In the genomic region with DNA sequence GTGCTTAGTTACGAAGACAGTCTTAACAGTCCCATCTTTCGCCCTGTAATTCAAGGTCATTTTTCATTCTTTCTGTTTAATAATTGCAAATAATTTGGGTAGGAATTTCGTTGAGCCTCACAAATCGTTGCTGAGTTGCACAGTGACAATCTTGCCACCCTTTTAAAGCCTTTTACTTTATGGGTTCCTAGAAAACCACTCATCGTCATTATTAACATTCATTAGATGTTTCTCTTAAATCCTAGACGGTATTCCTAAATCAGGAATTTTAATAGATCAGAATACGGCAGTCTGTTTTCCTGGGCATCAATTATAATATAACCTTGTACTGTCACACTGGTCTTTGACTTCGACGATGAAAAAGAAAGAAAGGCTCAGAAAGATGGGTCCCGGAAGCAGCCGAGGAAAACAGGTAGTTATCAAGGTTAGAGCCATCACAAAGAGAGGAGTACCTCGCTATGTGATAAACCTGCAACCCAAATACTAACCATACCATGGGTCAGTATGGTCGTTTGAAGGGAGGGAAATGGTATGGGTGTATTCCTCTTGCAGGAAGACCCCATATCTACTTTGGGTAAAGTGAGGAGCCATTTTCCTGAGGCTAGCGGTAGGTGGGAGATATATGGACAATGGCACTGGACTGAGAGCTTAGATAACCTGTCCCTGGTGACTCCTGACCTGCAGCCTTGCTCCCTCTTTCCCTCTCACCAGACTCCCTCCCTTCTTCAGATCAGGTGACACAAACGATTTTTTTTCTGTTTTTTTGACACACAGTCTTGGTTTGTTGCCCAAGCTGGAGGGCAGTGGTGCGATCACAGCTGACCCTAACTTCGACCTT, we compare ENCODE assay signal across 8 cellular contexts. TPM values are rescaled to one million over a fixed set of nuclear protein-coding genes. Genes with fewer than 3 reads are reported as not detected.
DNase-seq lines count a peak whose midpoint lies in the region; TF ChIP-seq lines count a peak whose summit lies in the region.

No MANE protein-coding gene starts in this region.

- intact Hi-C loops in activated CD4-positive, alpha-beta T cell treated with anti-CD3 and anti-CD28 coated beads, Interleukin-2, amount 10 ng/mL, durations not matched to agents 24 days and 14 days (cut with micrococcal nuclease), result loop anchor here (1.0 to 10.0 kb wide), 6 partner anchors 17 to 511 kb away; partner anchors contain the start of genes COQ10B, HSPE1, MARS2 and PGAP1

- H3K9ac ChIP-seq in OCI-LY3 (ENCODE audit: low read length), result peak overlapping the region; percentile 97
- peak overlapping the region; percentile 100 for H3K9ac ChIP-seq in endodermal cell (ENCODE audit: extremely low read depth, low read length, poor library complexity, severe bottlenecking)

- H3K27me3 Mint-ChIP-seq in activated CD4-positive, alpha-beta T cell treated with anti-CD3 and anti-CD28 coated beads, Interleukin-2, amount 10 ng/mL, durations not matched to agents 24 days and 14 days, result peaks cover 2% of the 10 kb centered on the region
- no peaks in the 10 kb centered on the region for H3K27me3 Mint-ChIP-seq in endodermal cell (ENCODE audit: insufficient read depth)

- H3K36me3 ChIP-seq in OCI-LY3 (replicated peaks; ENCODE audit: low read depth, low read length) (no peaks in the 10 kb centered on the region), endodermal cell (ENCODE audit: control insufficient read depth, insufficient read depth, low read length) (no peaks in the 10 kb centered on the region), neuron (ENCODE audit: insufficient read depth, low read length) (no peaks in the 10 kb centered on the region)

- peaks cover 12% of the 10 kb centered on the region for H3K36me3 Mint-ChIP-seq in activated CD4-positive, alpha-beta T cell treated with anti-CD3 and anti-CD28 coated beads, Interleukin-2, amount 10 ng/mL, durations not matched to agents 24 days and 14 days (ENCODE audit: low read depth)
- no peaks in the 10 kb centered on the region for H3K36me3 Mint-ChIP-seq in endodermal cell (ENCODE audit: low read depth)

- peak overlapping the region; percentile 87 for H3K4me2 ChIP-seq in OCI-LY3 (ENCODE audit: low read length)

- TF ChIP-seq CTCF in OCI-LY3 (IDR thresholded peaks at IDR 0.05; ENCODE audit: low read depth, low read length) (no peak), endodermal cell (conservative IDR thresholded peaks at IDR 0.05) (no peak)

- DNase-seq in activated CD4-positive, alpha-beta T cell treated with anti-CD3 and anti-CD28 coated beads, Interleukin-2, amount 10 ng/mL, durations not matched to agents 24 days and 14 days, result peak; percentile 71
- no peak for DNase-seq in activated CD4-positive, alpha-beta T cell treated with anti-CD3 and anti-CD28 coated beads for 1 hour
- DNase-seq in endodermal cell (no peak), nucleus accumbens (lab: John Stamatoyannopoulos, UW) (no peak), dedifferentiated amniotic fluid mesenchymal stem cell (ENCODE audit: extremely low spot score) (no peak), SKM-1 treated with dmso at 0.1 percent for 144 hours (lab: John Stamatoyannopoulos, UW; ENCODE audit: unreplicated experiment) (no peak)

- peak overlapping the region; percentile 100 for H3K27ac Mint-ChIP-seq in activated CD4-positive, alpha-beta T cell treated with anti-CD3 and anti-CD28 coated beads, Interleukin-2, amount 10 ng/mL, durations not matched to agents 24 days and 14 days
- H3K27ac Mint-ChIP-seq in endodermal cell, result peak overlapping the region; percentile 100

- peaks cover 35% of the 10 kb centered on the region for H4K20me1 ChIP-seq in OCI-LY3 (ENCODE audit: insufficient read depth, low read length)

- H3K79me2 ChIP-seq in OCI-LY3 (ENCODE audit: low read length), result peaks cover 54% of the 10 kb centered on the region

- H3K4me3 ChIP-seq in OCI-LY3 (ENCODE audit: low read length) (peak overlapping the region; percentile 94), endodermal cell (ENCODE audit: low read length) (peak overlapping the region; percentile 100), neuron (ENCODE audit: low read length) (peak overlapping the region; percentile 84)

- no peaks in the 10 kb centered on the region for H3K9me3 Mint-ChIP-seq in activated CD4-positive, alpha-beta T cell treated with anti-CD3 and anti-CD28 coated beads, Interleukin-2, amount 10 ng/mL, durations not matched to agents 24 days and 14 days
- no peaks in the 10 kb centered on the region for H3K9me3 Mint-ChIP-seq in endodermal cell

- peaks cover 36% of the 10 kb centered on the region for H3K4me1 Mint-ChIP-seq in activated CD4-positive, alpha-beta T cell treated with anti-CD3 and anti-CD28 coated beads, Interleukin-2, amount 10 ng/mL, durations not matched to agents 24 days and 14 days
- H3K4me1 Mint-ChIP-seq in endodermal cell, result peaks cover 25% of the 10 kb centered on the region

- H3K27ac ChIP-seq in OCI-LY3 (ENCODE audit: low read length) (peak overlapping the region; percentile 82), endodermal cell (ENCODE audit: low read depth, low read length) (no peak overlapping the region)

- H3K9me3 ChIP-seq in OCI-LY3 (ENCODE audit: insufficient read depth, low read length) (no peaks in the 10 kb centered on the region), endodermal cell (ENCODE audit: control insufficient read depth, low read length) (no peaks in the 10 kb centered on the region), neuron (ENCODE audit: low read length) (no peaks in the 10 kb centered on the region)

- 54 to 65% methylated on average over 12 to 16 of the region's 17 CpGs for WGBS in endodermal cell (ENCODE audit: insufficient coverage in 1 of 2, insufficient read length in 1 of 2), 2 experiments

- H3K4me1 ChIP-seq in OCI-LY3 (ENCODE audit: low read length), result peaks cover 31% of the 10 kb centered on the region
- H3K4me1 ChIP-seq in endodermal cell (ENCODE audit: control insufficient read depth, insufficient read depth, low read length), result peaks cover 6% of the 10 kb centered on the region
- peaks cover 22% of the 10 kb centered on the region for H3K4me1 ChIP-seq in neuron (ENCODE audit: insufficient read depth, low read length)

- peak overlapping the region; percentile 51; the same call in 1 of the 2 replicates for H2AFZ ChIP-seq in OCI-LY3 (ENCODE audit: low read depth, low read length)
- H2AFZ ChIP-seq in neuron (ENCODE audit: low read depth, low read length), result peak overlapping the region; percentile 64

- peak overlapping the region; percentile 84 for H3K4me3 Mint-ChIP-seq in activated CD4-positive, alpha-beta T cell treated with anti-CD3 and anti-CD28 coated beads, Interleukin-2, amount 10 ng/mL, durations not matched to agents 24 days and 14 days
- peak overlapping the region; percentile 98 for H3K4me3 Mint-ChIP-seq in endodermal cell

- no peaks in the 10 kb centered on the region for H3K27me3 ChIP-seq in OCI-LY3 (ENCODE audit: low read depth, low read length)
- no peaks in the 10 kb centered on the region for H3K27me3 ChIP-seq in endodermal cell (ENCODE audit: control insufficient read depth, insufficient read depth, low read length, poor library complexity, severe bottlenecking)
- no peaks in the 10 kb centered on the region for H3K27me3 ChIP-seq in neuron (ENCODE audit: insufficient read depth, low read length)

RNA-seq across cellular contexts. Expression of gene SF3B1, which starts 1.0 kb away (rescaled TPM):
- 259 and 278 TPM in 2 replicates for total RNA-seq in activated CD4-positive, alpha-beta T cell treated with anti-CD3 and anti-CD28 coated beads, Interleukin-2, amount 10 ng/mL, durations not matched to agents 24 days and 14 days
- 100 to 1,000 TPM; 308 to 356 TPM for total RNA-seq in endodermal cell
- 331 TPM for polyA plus RNA-seq in endodermal cell (2013, experiment 1 of 2)
- polyA plus RNA-seq in endodermal cell (2013, experiment 2 of 2), result 308 TPM

RNA-seq across cellular contexts. Expression of gene COQ10B, which starts 17.5 kb away (rescaled TPM):
- 20.1 TPM in 2 replicates for total RNA-seq in activated CD4-positive, alpha-beta T cell treated with anti-CD3 and anti-CD28 coated beads, Interleukin-2, amount 10 ng/mL, durations not matched to agents 24 days and 14 days
- total RNA-seq in endodermal cell, result 10 to 100 TPM; 17.5 to 17.9 TPM
- polyA plus RNA-seq in endodermal cell (2013, experiment 1 of 2), result 15.2 TPM
- polyA plus RNA-seq in endodermal cell (2013, experiment 2 of 2), result 13.8 TPM
